Comparison of ENCODE assay signal across 2 cellular contexts in the genomic region with DNA sequence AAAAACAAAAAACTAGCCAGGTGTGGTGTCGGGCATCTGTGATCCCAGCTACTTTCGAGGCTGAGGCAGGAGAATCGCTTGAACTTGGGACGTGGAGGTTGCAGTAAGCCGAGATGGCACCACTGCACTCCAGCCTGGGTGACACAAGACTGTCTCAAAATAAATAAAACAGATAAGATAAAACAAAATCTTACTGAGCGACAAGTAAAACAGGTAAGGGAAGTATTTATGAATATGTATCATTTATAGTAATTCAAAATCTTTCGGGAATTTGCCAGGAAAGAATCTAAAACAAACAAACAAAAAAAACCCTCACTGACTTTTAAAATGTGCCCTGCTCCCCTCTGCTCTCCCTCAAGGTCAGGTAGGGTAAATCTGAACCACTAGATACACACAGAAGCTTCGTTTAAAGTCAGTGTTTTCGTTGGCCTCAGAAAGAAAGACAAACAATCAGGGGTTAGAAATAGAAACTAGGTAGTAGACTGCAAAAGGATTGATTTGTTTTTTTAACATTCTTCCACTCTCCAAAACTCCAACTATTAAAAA.
TF ChIP-seq lines count a peak whose summit lies in the region.

No MANE protein-coding gene starts in this region.

TF ChIP-seq in GM12878, 131 proteins besides CTCF, POLR2A, EP300 and RAD21:
- no peak for TF ChIP-seq FOXK2 (IDR thresholded peaks at IDR 0.05)
- no peak for TF ChIP-seq SMAD1 (IDR thresholded peaks at IDR 0.05; ENCODE audit: low read depth, partially characterized antibody)
- TF ChIP-seq CHD2 (IDR thresholded peaks at IDR 0.05; ENCODE audit: borderline replicate concordance, low read depth, low read length) = no peak

TF ChIP-seq in neural cell, 6 proteins besides CTCF, POLR2A, EP300 and RAD21:
- TF ChIP-seq SMC3 (conservative IDR thresholded peaks at IDR 0.05; ENCODE audit: poor library complexity) (no peak), TAF1 (IDR thresholded peaks at IDR 0.05; ENCODE audit: low read depth) (no peak), EZH2 (IDR thresholded peaks at IDR 0.05; ENCODE audit: borderline replicate concordance, insufficient read depth, low read length, poor library complexity, severe bottlenecking) (no peak), POLR2AphosphoS5 (IDR thresholded peaks at IDR 0.05) (no peak), MXI1 (conservative IDR thresholded peaks at IDR 0.05; ENCODE audit: poor library complexity, severe bottlenecking) (no peak)
- TF ChIP-seq, protein P1, sequence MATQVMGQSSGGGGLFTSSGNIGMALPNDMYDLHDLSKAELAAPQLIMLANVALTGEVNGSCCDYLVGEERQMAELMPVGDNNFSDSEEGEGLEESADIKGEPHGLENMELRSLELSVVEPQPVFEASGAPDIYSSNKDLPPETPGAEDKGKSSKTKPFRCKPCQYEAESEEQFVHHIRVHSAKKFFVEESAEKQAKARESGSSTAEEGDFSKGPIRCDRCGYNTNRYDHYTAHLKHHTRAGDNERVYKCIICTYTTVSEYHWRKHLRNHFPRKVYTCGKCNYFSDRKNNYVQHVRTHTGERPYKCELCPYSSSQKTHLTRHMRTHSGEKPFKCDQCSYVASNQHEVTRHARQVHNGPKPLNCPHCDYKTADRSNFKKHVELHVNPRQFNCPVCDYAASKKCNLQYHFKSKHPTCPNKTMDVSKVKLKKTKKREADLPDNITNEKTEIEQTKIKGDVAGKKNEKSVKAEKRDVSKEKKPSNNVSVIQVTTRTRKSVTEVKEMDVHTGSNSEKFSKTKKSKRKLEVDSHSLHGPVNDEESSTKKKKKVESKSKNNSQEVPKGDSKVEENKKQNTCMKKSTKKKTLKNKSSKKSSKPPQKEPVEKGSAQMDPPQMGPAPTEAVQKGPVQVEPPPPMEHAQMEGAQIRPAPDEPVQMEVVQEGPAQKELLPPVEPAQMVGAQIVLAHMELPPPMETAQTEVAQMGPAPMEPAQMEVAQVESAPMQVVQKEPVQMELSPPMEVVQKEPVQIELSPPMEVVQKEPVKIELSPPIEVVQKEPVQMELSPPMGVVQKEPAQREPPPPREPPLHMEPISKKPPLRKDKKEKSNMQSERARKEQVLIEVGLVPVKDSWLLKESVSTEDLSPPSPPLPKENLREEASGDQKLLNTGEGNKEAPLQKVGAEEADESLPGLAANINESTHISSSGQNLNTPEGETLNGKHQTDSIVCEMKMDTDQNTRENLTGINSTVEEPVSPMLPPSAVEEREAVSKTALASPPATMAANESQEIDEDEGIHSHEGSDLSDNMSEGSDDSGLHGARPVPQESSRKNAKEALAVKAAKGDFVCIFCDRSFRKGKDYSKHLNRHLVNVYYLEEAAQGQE (IDR thresholded peaks at IDR 0.05; ENCODE audit: borderline replicate concordance) = no peak
